In the genomic region with DNA sequence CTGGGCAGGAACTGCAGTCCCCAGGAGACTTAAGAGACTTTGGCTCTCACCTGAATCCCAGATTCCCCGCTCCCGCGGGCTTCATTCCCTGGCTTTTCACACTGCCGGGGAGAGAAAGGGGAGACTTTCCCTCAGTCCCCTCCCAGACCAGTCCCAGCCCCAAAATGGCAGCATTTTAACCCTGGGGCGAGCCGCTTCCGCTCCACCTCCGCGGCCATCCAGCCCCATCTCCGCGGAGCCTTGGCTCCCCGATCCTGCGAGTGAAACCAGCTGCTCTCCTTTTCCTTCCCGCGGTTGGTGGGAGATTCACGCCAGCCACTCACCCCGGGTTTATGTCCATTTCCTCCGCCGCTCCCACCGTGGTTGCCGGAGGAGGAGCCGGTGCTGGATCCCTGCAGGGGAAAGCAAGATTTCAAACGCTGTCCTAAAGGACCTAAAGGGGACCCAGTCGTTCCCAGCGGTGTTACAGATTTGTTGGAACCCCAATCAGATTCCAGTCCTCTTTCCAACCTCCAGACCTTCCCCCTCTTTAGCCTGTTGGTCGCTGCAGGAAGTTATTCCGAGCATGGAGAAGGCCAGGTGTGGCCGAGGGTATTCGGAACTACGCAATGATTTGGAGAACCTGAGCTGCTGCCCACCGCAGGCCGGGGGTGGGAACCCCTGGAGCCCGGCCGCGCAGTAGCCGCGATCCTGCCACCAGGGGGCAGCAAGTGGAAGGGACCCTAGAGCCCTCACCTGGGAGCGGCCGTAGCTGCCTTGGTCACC, we compare ENCODE assay signal across 1 cellular context.
A peak's percentile ranks its signal among the peaks of the same experiment; 100 is the strongest.
TF ChIP-seq lines count a peak whose summit lies in the region.

No MANE protein-coding gene starts in this region.

TF ChIP-seq in HEK293, 187 proteins besides CTCF, POLR2A, EP300 and RAD21 (continued from another document and continues in another):
- TF ChIP-seq ZNF121 (tag by site-specific recombination; IDR thresholded peaks at IDR 0.05) (no peak), ZBTB20 (tag by site-specific recombination; IDR thresholded peaks at IDR 0.05) (peak; percentile 87), ZNF501 (tag by site-specific recombination; IDR thresholded peaks at IDR 0.05) (peak; percentile 98), ZNF157 (tag by site-specific recombination; IDR thresholded peaks at IDR 0.05) (no peak; the same call in 1 of the 2 replicates), ZNF184 (tag by site-specific recombination; IDR thresholded peaks at IDR 0.05) (no peak), ZNF302 (tag by site-specific recombination; IDR thresholded peaks at IDR 0.05; ENCODE audit: low read depth) (no peak), TRIM28 (IDR thresholded peaks at IDR 0.05; ENCODE audit: borderline replicate concordance, low read length) (no peak), GLIS2 (tag by site-specific recombination; IDR thresholded peaks at IDR 0.05) (peak; percentile 100), ZBTB17 (tag by site-specific recombination; IDR thresholded peaks at IDR 0.05) (peak; percentile 96), IKZF3 (tag by site-specific recombination; IDR thresholded peaks at IDR 0.05) (peak; percentile 77), ZNF677 (tag by site-specific recombination; IDR thresholded peaks at IDR 0.05) (no peak; the same call in none of the 2 replicates), ZNF354C (tag by site-specific recombination; IDR thresholded peaks at IDR 0.05; ENCODE audit: borderline replicate concordance, low read depth) (no peak), ZNF266 (tag by site-specific recombination; IDR thresholded peaks at IDR 0.05; ENCODE audit: low read depth) (no peak), GLIS1 (tag by site-specific recombination; IDR thresholded peaks at IDR 0.05) (peak; percentile 97), ZNF341 (tag by site-specific recombination; IDR thresholded peaks at IDR 0.05; ENCODE audit: low read depth) (peak; percentile 80), ZNF274 (IDR thresholded peaks at IDR 0.05; ENCODE audit: low read length) (no peak), ZNF274 (tag by site-specific recombination; IDR thresholded peaks at IDR 0.05; ENCODE audit: borderline replicate concordance) (no peak), ZNF660 (tag by site-specific recombination; IDR thresholded peaks at IDR 0.05) (no peak; the same call in 1 of the 2 replicates), ZEB2 (tag by site-specific recombination; IDR thresholded peaks at IDR 0.05) (peak; percentile 99), EGR2 (tag by site-specific recombination; IDR thresholded peaks at IDR 0.05; ENCODE audit: low read depth) (peak; percentile 86), ZNF426 (tag by site-specific recombination; IDR thresholded peaks at IDR 0.05) (no peak), ZNF132 (tag by site-specific recombination; IDR thresholded peaks at IDR 0.05; ENCODE audit: borderline replicate concordance) (no peak)
- TF ChIP-seq, protein P1, sequence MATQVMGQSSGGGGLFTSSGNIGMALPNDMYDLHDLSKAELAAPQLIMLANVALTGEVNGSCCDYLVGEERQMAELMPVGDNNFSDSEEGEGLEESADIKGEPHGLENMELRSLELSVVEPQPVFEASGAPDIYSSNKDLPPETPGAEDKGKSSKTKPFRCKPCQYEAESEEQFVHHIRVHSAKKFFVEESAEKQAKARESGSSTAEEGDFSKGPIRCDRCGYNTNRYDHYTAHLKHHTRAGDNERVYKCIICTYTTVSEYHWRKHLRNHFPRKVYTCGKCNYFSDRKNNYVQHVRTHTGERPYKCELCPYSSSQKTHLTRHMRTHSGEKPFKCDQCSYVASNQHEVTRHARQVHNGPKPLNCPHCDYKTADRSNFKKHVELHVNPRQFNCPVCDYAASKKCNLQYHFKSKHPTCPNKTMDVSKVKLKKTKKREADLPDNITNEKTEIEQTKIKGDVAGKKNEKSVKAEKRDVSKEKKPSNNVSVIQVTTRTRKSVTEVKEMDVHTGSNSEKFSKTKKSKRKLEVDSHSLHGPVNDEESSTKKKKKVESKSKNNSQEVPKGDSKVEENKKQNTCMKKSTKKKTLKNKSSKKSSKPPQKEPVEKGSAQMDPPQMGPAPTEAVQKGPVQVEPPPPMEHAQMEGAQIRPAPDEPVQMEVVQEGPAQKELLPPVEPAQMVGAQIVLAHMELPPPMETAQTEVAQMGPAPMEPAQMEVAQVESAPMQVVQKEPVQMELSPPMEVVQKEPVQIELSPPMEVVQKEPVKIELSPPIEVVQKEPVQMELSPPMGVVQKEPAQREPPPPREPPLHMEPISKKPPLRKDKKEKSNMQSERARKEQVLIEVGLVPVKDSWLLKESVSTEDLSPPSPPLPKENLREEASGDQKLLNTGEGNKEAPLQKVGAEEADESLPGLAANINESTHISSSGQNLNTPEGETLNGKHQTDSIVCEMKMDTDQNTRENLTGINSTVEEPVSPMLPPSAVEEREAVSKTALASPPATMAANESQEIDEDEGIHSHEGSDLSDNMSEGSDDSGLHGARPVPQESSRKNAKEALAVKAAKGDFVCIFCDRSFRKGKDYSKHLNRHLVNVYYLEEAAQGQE (tag by site-specific recombination; IDR thresholded peaks at IDR 0.05): peak; percentile 77
- TF ChIP-seq, protein P2, sequence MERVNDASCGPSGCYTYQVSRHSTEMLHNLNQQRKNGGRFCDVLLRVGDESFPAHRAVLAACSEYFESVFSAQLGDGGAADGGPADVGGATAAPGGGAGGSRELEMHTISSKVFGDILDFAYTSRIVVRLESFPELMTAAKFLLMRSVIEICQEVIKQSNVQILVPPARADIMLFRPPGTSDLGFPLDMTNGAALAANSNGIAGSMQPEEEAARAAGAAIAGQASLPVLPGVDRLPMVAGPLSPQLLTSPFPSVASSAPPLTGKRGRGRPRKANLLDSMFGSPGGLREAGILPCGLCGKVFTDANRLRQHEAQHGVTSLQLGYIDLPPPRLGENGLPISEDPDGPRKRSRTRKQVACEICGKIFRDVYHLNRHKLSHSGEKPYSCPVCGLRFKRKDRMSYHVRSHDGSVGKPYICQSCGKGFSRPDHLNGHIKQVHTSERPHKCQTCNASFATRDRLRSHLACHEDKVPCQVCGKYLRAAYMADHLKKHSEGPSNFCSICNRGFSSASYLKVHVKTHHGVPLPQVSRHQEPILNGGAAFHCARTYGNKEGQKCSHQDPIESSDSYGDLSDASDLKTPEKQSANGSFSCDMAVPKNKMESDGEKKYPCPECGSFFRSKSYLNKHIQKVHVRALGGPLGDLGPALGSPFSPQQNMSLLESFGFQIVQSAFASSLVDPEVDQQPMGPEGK (tag by site-specific recombination; IDR thresholded peaks at IDR 0.05): peak; percentile 95
- TF ChIP-seq, protein P3, sequence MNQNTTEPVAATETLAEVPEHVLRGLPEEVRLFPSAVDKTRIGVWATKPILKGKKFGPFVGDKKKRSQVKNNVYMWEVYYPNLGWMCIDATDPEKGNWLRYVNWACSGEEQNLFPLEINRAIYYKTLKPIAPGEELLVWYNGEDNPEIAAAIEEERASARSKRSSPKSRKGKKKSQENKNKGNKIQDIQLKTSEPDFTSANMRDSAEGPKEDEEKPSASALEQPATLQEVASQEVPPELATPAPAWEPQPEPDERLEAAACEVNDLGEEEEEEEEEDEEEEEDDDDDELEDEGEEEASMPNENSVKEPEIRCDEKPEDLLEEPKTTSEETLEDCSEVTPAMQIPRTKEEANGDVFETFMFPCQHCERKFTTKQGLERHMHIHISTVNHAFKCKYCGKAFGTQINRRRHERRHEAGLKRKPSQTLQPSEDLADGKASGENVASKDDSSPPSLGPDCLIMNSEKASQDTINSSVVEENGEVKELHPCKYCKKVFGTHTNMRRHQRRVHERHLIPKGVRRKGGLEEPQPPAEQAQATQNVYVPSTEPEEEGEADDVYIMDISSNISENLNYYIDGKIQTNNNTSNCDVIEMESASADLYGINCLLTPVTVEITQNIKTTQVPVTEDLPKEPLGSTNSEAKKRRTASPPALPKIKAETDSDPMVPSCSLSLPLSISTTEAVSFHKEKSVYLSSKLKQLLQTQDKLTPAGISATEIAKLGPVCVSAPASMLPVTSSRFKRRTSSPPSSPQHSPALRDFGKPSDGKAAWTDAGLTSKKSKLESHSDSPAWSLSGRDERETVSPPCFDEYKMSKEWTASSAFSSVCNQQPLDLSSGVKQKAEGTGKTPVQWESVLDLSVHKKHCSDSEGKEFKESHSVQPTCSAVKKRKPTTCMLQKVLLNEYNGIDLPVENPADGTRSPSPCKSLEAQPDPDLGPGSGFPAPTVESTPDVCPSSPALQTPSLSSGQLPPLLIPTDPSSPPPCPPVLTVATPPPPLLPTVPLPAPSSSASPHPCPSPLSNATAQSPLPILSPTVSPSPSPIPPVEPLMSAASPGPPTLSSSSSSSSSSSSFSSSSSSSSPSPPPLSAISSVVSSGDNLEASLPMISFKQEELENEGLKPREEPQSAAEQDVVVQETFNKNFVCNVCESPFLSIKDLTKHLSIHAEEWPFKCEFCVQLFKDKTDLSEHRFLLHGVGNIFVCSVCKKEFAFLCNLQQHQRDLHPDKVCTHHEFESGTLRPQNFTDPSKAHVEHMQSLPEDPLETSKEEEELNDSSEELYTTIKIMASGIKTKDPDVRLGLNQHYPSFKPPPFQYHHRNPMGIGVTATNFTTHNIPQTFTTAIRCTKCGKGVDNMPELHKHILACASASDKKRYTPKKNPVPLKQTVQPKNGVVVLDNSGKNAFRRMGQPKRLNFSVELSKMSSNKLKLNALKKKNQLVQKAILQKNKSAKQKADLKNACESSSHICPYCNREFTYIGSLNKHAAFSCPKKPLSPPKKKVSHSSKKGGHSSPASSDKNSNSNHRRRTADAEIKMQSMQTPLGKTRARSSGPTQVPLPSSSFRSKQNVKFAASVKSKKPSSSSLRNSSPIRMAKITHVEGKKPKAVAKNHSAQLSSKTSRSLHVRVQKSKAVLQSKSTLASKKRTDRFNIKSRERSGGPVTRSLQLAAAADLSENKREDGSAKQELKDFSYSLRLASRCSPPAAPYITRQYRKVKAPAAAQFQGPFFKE (tag by site-specific recombination; IDR thresholded peaks at IDR 0.05; ENCODE audit: borderline replicate concordance): no peak
- TF ChIP-seq, protein P4, sequence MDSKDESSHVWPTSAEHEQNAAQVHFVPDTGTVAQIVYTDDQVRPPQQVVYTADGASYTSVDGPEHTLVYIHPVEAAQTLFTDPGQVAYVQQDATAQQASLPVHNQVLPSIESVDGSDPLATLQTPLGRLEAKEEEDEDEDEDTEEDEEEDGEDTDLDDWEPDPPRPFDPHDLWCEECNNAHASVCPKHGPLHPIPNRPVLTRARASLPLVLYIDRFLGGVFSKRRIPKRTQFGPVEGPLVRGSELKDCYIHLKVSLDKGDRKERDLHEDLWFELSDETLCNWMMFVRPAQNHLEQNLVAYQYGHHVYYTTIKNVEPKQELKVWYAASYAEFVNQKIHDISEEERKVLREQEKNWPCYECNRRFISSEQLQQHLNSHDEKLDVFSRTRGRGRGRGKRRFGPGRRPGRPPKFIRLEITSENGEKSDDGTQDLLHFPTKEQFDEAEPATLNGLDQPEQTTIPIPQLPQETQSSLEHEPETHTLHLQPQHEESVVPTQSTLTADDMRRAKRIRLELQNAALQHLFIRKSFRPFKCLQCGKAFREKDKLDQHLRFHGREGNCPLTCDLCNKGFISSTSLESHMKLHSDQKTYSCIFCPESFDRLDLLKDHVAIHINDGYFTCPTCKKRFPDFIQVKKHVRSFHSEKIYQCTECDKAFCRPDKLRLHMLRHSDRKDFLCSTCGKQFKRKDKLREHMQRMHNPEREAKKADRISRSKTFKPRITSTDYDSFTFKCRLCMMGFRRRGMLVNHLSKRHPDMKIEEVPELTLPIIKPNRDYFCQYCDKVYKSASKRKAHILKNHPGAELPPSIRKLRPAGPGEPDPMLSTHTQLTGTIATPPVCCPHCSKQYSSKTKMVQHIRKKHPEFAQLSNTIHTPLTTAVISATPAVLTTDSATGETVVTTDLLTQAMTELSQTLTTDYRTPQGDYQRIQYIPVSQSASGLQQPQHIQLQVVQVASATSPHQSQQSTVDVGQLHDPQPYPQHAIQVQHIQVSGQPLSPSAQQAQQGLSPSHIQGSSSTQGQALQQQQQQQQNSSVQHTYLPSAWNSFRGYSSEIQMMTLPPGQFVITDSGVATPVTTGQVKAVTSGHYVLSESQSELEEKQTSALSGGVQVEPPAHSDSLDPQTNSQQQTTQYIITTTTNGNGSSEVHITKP (tag by site-specific recombination; IDR thresholded peaks at IDR 0.05): peak; percentile 90
- TF ChIP-seq, protein P5, sequence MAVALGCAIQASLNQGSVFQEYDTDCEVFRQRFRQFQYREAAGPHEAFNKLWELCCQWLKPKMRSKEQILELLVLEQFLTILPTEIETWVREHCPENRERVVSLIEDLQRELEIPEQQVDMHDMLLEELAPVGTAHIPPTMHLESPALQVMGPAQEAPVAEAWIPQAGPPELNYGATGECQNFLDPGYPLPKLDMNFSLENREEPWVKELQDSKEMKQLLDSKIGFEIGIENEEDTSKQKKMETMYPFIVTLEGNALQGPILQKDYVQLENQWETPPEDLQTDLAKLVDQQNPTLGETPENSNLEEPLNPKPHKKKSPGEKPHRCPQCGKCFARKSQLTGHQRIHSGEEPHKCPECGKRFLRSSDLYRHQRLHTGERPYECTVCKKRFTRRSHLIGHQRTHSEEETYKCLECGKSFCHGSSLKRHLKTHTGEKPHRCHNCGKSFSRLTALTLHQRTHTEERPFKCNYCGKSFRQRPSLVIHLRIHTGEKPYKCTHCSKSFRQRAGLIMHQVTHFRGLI (tag by site-specific recombination; IDR thresholded peaks at IDR 0.05): peak; percentile 72
- TF ChIP-seq, protein P6, sequence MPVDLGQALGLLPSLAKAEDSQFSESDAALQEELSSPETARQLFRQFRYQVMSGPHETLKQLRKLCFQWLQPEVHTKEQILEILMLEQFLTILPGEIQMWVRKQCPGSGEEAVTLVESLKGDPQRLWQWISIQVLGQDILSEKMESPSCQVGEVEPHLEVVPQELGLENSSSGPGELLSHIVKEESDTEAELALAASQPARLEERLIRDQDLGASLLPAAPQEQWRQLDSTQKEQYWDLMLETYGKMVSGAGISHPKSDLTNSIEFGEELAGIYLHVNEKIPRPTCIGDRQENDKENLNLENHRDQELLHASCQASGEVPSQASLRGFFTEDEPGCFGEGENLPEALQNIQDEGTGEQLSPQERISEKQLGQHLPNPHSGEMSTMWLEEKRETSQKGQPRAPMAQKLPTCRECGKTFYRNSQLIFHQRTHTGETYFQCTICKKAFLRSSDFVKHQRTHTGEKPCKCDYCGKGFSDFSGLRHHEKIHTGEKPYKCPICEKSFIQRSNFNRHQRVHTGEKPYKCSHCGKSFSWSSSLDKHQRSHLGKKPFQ (tag by site-specific recombination; IDR thresholded peaks at IDR 0.05): peak; percentile 89
- TF ChIP-seq, protein P7, sequence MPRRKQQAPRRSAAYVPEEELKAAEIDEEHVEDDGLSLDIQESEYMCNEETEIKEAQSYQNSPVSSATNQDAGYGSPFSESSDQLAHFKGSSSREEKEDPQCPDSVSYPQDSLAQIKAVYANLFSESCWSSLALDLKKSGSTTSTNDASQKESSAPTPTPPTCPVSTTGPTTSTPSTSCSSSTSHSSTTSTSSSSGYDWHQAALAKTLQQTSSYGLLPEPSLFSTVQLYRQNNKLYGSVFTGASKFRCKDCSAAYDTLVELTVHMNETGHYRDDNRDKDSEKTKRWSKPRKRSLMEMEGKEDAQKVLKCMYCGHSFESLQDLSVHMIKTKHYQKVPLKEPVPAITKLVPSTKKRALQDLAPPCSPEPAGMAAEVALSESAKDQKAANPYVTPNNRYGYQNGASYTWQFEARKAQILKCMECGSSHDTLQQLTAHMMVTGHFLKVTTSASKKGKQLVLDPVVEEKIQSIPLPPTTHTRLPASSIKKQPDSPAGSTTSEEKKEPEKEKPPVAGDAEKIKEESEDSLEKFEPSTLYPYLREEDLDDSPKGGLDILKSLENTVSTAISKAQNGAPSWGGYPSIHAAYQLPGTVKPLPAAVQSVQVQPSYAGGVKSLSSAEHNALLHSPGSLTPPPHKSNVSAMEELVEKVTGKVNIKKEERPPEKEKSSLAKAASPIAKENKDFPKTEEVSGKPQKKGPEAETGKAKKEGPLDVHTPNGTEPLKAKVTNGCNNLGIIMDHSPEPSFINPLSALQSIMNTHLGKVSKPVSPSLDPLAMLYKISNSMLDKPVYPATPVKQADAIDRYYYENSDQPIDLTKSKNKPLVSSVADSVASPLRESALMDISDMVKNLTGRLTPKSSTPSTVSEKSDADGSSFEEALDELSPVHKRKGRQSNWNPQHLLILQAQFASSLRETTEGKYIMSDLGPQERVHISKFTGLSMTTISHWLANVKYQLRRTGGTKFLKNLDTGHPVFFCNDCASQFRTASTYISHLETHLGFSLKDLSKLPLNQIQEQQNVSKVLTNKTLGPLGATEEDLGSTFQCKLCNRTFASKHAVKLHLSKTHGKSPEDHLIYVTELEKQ (tag by site-specific recombination; IDR thresholded peaks at IDR 0.05; ENCODE audit: borderline replicate concordance): no peak
